Comparison of ENCODE assay signal across 8 cellular contexts in the genomic region with DNA sequence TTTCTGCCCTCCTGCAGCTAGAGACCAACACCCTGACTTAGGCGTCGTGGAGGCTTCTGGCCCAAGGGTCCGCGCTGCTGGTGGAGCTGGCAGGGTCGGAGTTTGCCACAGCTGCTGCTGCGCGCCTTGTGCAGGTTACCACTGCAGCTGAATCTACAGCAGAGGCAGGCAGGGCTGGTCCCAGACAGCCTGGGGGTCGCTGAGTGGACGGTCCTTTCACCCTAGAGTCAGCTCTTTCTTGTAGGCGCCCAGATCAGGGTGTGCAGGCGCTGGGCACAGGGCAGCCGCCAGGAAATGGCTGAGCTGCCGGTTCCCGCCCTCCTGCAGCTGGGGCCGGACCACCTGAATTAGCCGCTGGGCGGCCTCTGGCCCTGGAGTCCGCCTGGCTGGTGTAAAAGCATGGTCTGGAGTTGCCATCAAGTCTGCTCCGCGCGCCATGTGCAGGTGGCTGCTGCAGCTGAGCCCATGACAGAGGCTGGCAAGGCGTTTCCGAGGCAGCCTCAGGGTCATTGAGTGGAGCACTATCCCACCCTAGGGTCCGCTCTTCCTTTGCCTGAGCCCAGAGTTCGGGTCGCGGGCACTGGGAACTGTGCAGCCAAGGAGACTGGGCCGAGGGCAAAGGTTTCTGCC.
DNase-seq lines count a peak whose midpoint lies in the region; ATAC-seq, FAIRE-seq and TF ChIP-seq lines count a peak whose summit lies in the region.
"Not testable (repeated sequence)": the region's sequence is repeated elsewhere in the genome, so short reads cannot be mapped to it uniquely, and the experiment has no call there.

No MANE protein-coding gene starts in this region.

- H3K4me2 ChIP-seq in A549: peak overlapping the region; percentile 99
- not testable (repeated sequence) for H3K4me2 ChIP-seq in parathyroid adenoma (ENCODE audit: low read length)

- H3K27me3 ChIP-seq in iPS-18a (ENCODE audit: control insufficient read depth, insufficient read depth, low read length) (peaks cover 29% of the 10 kb centered on the region), stomach (peaks cover 0 to 47% (median 16%) of the 10 kb centered on the region in 3 donors)
- H3K27me3 ChIP-seq in parathyroid adenoma (ENCODE audit: control insufficient read depth, insufficient read depth, low read length): not testable (repeated sequence)

- TF ChIP-seq EP300 in A549 (IDR thresholded peaks at IDR 0.05); stomach (IDR thresholded peaks at IDR 0.05): not testable (repeated sequence)

- not testable (repeated sequence) for TF ChIP-seq POLR2A in A549 (IDR thresholded peaks at IDR 0.05; ENCODE audit: low read length); stomach (IDR thresholded peaks at IDR 0.05)

- H2AFZ ChIP-seq in parathyroid adenoma: peak overlapping the region; percentile 77

- not testable (repeated sequence) for H3K27ac ChIP-seq in A549; iPS-18a (ENCODE audit: low read length); parathyroid adenoma; stomach

- 87% methylated on average over 20 of the region's 28 CpGs for WGBS in A549 (ENCODE audit: missing lambda C conversion rate)
- WGBS in stomach, 5 donors: 33 to 76% (median 68%) methylated on average over 4 to 28 of the region's 28 CpGs

- not testable (repeated sequence) for H3K9ac ChIP-seq in iPS-18a (ENCODE audit: low read length); parathyroid adenoma

- not testable (repeated sequence) for FAIRE-seq in A549 (lab: Jason Lieb, UNC)

- CTCF ChIA-PET in A549 (lab: Yijun Ruan, JAX): interaction anchor here (0.6 to 3.3 kb wide), 12 partner anchors 11 to 989 kb away, joined by 3 to 26 read pairs (median 6); a partner anchor contains a TSS

- H3K4me1 ChIP-seq in A549; iPS-18a (ENCODE audit: control insufficient read depth, low read depth, low read length); parathyroid adenoma: not testable (repeated sequence)
- peaks cover 21 to 25% (median 23%) of the 10 kb centered on the region in 4 donors for H3K4me1 ChIP-seq in stomach

- not testable (repeated sequence) for TF ChIP-seq RAD21 in A549 (conservative IDR thresholded peaks at IDR 0.05 in 1 of 2, IDR thresholded peaks at IDR 0.05 in 1 of 2)

- not testable (repeated sequence) for H3K79me2 ChIP-seq in parathyroid adenoma

- POLR2A ChIA-PET in A549 (lab: Yijun Ruan, JAX): interaction anchor here (0.9 to 1.7 kb wide), 2 partner anchors 10 to 179 kb away, joined by 3 to 5 read pairs; no protein-coding TSS in a partner anchor

- DNase-seq in A549 (ENCODE audit: low read depth in 1 of 2, low spot score in 1 of 2); stomach: not testable (repeated sequence)
- DNase-seq in NCI-H2171 treated with DMSO at 0.1 percent for 48 hours (lab: John Stamatoyannopoulos, UW) (peak; percentile 53), RPMI8226 (peak; percentile 69), ecto neural progenitor cell (ENCODE audit: low spot score) (peak; percentile 50)

- not testable (repeated sequence) for ATAC-seq in A549
- ATAC-seq in HG02885 (IDR thresholded peaks at IDR 0.05; ENCODE audit: poor library complexity, unreplicated experiment): peak; percentile 17

- not testable (repeated sequence) for H3K9me3 ChIP-seq in A549; iPS-18a (ENCODE audit: control insufficient read depth, low read depth, low read length); parathyroid adenoma (ENCODE audit: control insufficient read depth, low read length); stomach

- H3K4me3 ChIP-seq in A549; parathyroid adenoma (ENCODE audit: low read depth, low read length): not testable (repeated sequence)
- H3K4me3 ChIP-seq in iPS-18a (ENCODE audit: low read length): peak overlapping the region; percentile 54
- H3K4me3 ChIP-seq in stomach: peak overlapping the region in 3 of 4 donors; percentile 37 to 49 (median 39)

- intact Hi-C loops in stomach (cut with DNase I; ENCODE audit: low total_unique reads): loop anchor here (10.0 kb wide), 2 partner anchors 133 to 517 kb away; no protein-coding TSS in a partner anchor

- H3K36me3 ChIP-seq in iPS-18a (ENCODE audit: control insufficient read depth, low read depth, low read length); parathyroid adenoma (ENCODE audit: control insufficient read depth, insufficient read depth, low read length); stomach: not testable (repeated sequence)

- not testable (repeated sequence) for TF ChIP-seq CTCF in A549 (IDR thresholded peaks at IDR 0.05); parathyroid adenoma (IDR thresholded peaks at IDR 0.05); stomach (IDR thresholded peaks at IDR 0.05)
